ENCODE assay signal across 1 cellular context in genomic region chr9:37939575-37940095, GRCh38.
TF ChIP-seq lines count a peak whose summit lies in the region.

No MANE protein-coding gene starts in this region.

TF ChIP-seq in liver, 16 proteins besides CTCF, POLR2A, EP300 and RAD21 (continued from another document):
- TF ChIP-seq REST (IDR thresholded peaks at IDR 0.05) (no peak), NR2F2 (IDR thresholded peaks at IDR 0.05) (no peak), ZBTB33 (IDR thresholded peaks at IDR 0.05) (no peak), JUND (IDR thresholded peaks at IDR 0.05) (no peak), HNF4A (conservative IDR thresholded peaks at IDR 0.05) (no peak), GABPA (IDR thresholded peaks at IDR 0.05 in 1 of 2, conservative IDR thresholded peaks at IDR 0.05 in 1 of 2) (no peak), FOXA2 (IDR thresholded peaks at IDR 0.05) (no peak), ATF3 (IDR thresholded peaks at IDR 0.05) (no peak), HNF4G (IDR thresholded peaks at IDR 0.05) (no peak), SP1 (IDR thresholded peaks at IDR 0.05) (no peak), EGR1 (IDR thresholded peaks at IDR 0.05; ENCODE audit: low read depth in 2 of 2) (no peak)
